13 cellular contexts compared by ENCODE assay signal in genomic region chr12:131869871-131870418, GRCh38. TPM values are rescaled to one million over a fixed set of nuclear protein-coding genes. Genes with fewer than 3 reads are reported as not detected.
DNase-seq lines count a peak whose midpoint lies in the region; ATAC-seq, FAIRE-seq and TF ChIP-seq lines count a peak whose summit lies in the region.
"Had no signal": no experiment of that assay in that cellular context is flagged by ENCODE, and none has a peak within 500 bp of the region (broad histone marks: within the 10 kb centered on the region; RNA-seq: fewer than 3 reads in every experiment).

No MANE protein-coding gene starts in this region.

- H3K27me3 Mint-ChIP-seq in activated CD4-positive, alpha-beta T cell treated with anti-CD3 and anti-CD28 coated beads for 36 hours, result no peaks in the 10 kb centered on the region
- H3K27me3 Mint-ChIP-seq: B cell had no signal

- POLR2A ChIA-PET in A549 (lab: Yijun Ruan, JAX), result interaction anchor here (0.9 kb wide), 1 partner anchor 60 kb away, joined by 7 read pairs; the partner anchor contains the start of gene PUS1
- POLR2A ChIA-PET in HEK293 (lab: Yijun Ruan, JAX), result interaction anchor here (0.7 to 0.9 kb wide), 2 partner anchors 42 to 60 kb away, joined by 3 read pairs; no protein-coding TSS in a partner anchor
- POLR2A ChIA-PET in activated CD4-positive, alpha-beta T cell treated with anti-CD3 and anti-CD28 coated beads for 36 hours (lab: Charles Lee), result no interaction called here

- DNase-seq in A549 (ENCODE audit: low read depth in 1 of 2, low spot score in 1 of 2) (peak; percentile 87 to 89), SW480 (ENCODE audit: low spot score) (peak; percentile 90), foreskin keratinocyte (peak in 1 of 2 donors; percentile 67), medulla oblongata (ENCODE audit: extremely low spot score) (no peak)
- no peak for DNase-seq in activated CD4-positive, alpha-beta T cell treated with anti-CD3 and anti-CD28 coated beads for 36 hours
- DNase-seq: activated CD4-positive, alpha-beta T cell treated with anti-CD3 and anti-CD28 coated beads, Interleukin-2, amount 50 U/mL, for 1 hour; midbrain; stimulated activated CD4-positive, alpha-beta T cell treated with anti-CD3 and anti-CD28 coated beads, Interleukin-12 subunit alpha, Interleukin-12 subunit beta, amount 100 ng/mL, for 4 hours; stimulated activated naive CD4-positive, alpha-beta T cell treated with Interleukin-2 at 50 U/mL for 16 hours had no signal

- no peaks in the 10 kb centered on the region for H3K27me3 ChIP-seq in foreskin keratinocyte

- H3K36me3 Mint-ChIP-seq in activated CD4-positive, alpha-beta T cell treated with anti-CD3 and anti-CD28 coated beads for 36 hours (ENCODE audit: low read depth), result no peaks in the 10 kb centered on the region

- no peak; a peak in 2 of 5 replicates for TF ChIP-seq EP300 in A549 (IDR thresholded peaks at IDR 0.05)

- peak overlapping the region; percentile 26 for H3K4me2 ChIP-seq in A549

- H3K9me3 ChIP-seq in A549 (no peaks in the 10 kb centered on the region), HEK293 (ENCODE audit: control insufficient read depth, insufficient read depth, low read depth, low read length) (no peaks in the 10 kb centered on the region)

- no peak overlapping the region for H3K4me3 Mint-ChIP-seq in activated CD4-positive, alpha-beta T cell treated with anti-CD3 and anti-CD28 coated beads for 36 hours
- H3K4me3 Mint-ChIP-seq: B cell had no signal

- H3K36me3 ChIP-seq in HEK293 (ENCODE audit: control insufficient read depth in 2 of 2, insufficient read depth in 1 of 2, low read length in 2 of 2), result no peaks in the 10 kb centered on the region

- 32% methylated on average over 16 of the region's 16 CpGs for WGBS in A549 (ENCODE audit: missing lambda C conversion rate)

- H3K4me1 ChIP-seq in A549 (peaks cover 44% of the 10 kb centered on the region), HEK293 (ENCODE audit: control insufficient read depth, insufficient read depth, low read length) (no peaks in the 10 kb centered on the region), foreskin keratinocyte (peaks cover 10% of the 10 kb centered on the region)

- TF ChIP-seq POLR2A in A549 (IDR thresholded peaks at IDR 0.05; ENCODE audit: low read length), result no peak

- no peaks in the 10 kb centered on the region for H3K4me1 Mint-ChIP-seq in activated CD4-positive, alpha-beta T cell treated with anti-CD3 and anti-CD28 coated beads for 36 hours
- H3K4me1 Mint-ChIP-seq: B cell had no signal

- H3K27ac ChIP-seq in A549, result peak overlapping the region; percentile 83 to 96
- H3K27ac ChIP-seq in HEK293 (ENCODE audit: extremely low read depth, low read depth, low read length), result no peak overlapping the region
- no peak overlapping the region for H3K27ac ChIP-seq in foreskin keratinocyte

- intact Hi-C loops in activated CD4-positive, alpha-beta T cell treated with anti-CD3 and anti-CD28 coated beads for 36 hours (cut with DNase I, micrococcal nuclease), result no loop called here

- CTCF ChIA-PET in A549 (lab: Yijun Ruan, JAX), result interaction anchor here (0.6 to 1.3 kb wide), 3 partner anchors 14 to 44 kb away, joined by 3 to 4 read pairs (median 4); no protein-coding TSS in a partner anchor
- CTCF ChIA-PET in HEK293 (lab: Yijun Ruan, JAX), result interaction anchor here (1.3 kb wide), 1 partner anchor 13 kb away, joined by 5 read pairs; no protein-coding TSS in a partner anchor
- CTCF ChIA-PET in activated CD4-positive, alpha-beta T cell treated with anti-CD3 and anti-CD28 coated beads for 36 hours (lab: Charles Lee), result no interaction called here

- H3K4me3 ChIP-seq in A549 (no peak overlapping the region), HEK293 (ENCODE audit: low read depth, low read length) (no peak overlapping the region)

- no peak overlapping the region for H3K27ac Mint-ChIP-seq in activated CD4-positive, alpha-beta T cell treated with anti-CD3 and anti-CD28 coated beads for 36 hours
- H3K27ac Mint-ChIP-seq: B cell had no signal

- TF ChIP-seq CTCF in A549 (IDR thresholded peaks at IDR 0.05), result no peak
- TF ChIP-seq CTCF in HEK293 (tag by site-specific recombination; IDR thresholded peaks at IDR 0.05), result no peak
- TF ChIP-seq CTCF in foreskin keratinocyte (conservative IDR thresholded peaks at IDR 0.05), result no peak

- no peak for FAIRE-seq in A549 (lab: Jason Lieb, UNC)

- no peak for TF ChIP-seq RAD21 in A549 (conservative IDR thresholded peaks at IDR 0.05 in 1 of 2, IDR thresholded peaks at IDR 0.05 in 1 of 2)

- ATAC-seq in A549 (peak; percentile 32 to 63; a peak in 3 of 6 replicates), foreskin keratinocyte (peak; percentile 45), HG03378 (IDR thresholded peaks at IDR 0.05; ENCODE audit: unreplicated experiment) (no peak), GM18861 (IDR thresholded peaks at IDR 0.05; ENCODE audit: unreplicated experiment) (no peak)
- no peak for ATAC-seq in activated CD4-positive, alpha-beta T cell treated with anti-CD3 and anti-CD28 coated beads for 36 hours

- peaks cover 7% of the 10 kb centered on the region for H3K9me3 Mint-ChIP-seq in activated CD4-positive, alpha-beta T cell treated with anti-CD3 and anti-CD28 coated beads for 36 hours (ENCODE audit: low read depth)

TF ChIP-seq in A549, 52 proteins besides CTCF, POLR2A, EP300 and RAD21 (continues in another document):
- TF ChIP-seq ATOH8 (CRISPR knock-in tag; IDR thresholded peaks at IDR 0.05; ENCODE audit: low read depth) (no peak), HEYL (CRISPR knock-in tag; IDR thresholded peaks at IDR 0.05) (peak; percentile 76; the same call in 1 of the 2 replicates), FOSB (CRISPR knock-in tag; IDR thresholded peaks at IDR 0.05) (0 out of 2 replicates have a peak, but pooled peaks have one; percentile 46), EHF (CRISPR knock-in tag; IDR thresholded peaks at IDR 0.05) (0 out of 2 replicates have a peak, but pooled peaks have one; percentile 66), JUNB (IDR thresholded peaks at IDR 0.05) (peak; percentile 47), FOSL2 (IDR thresholded peaks at IDR 0.05) (0 out of 2 replicates have a peak, but pooled peaks have one; percentile 19), FOSL2 (CRISPR knock-in tag; IDR thresholded peaks at IDR 0.05) (peak; percentile 77), PHF8 (IDR thresholded peaks at IDR 0.05; ENCODE audit: borderline replicate concordance, low read depth) (no peak)

TF ChIP-seq in HEK293, 187 proteins besides CTCF, POLR2A, EP300 and RAD21 (continues in another document):
- no peak for TF ChIP-seq ZNF624 (tag by site-specific recombination; IDR thresholded peaks at IDR 0.05)
- TF ChIP-seq, protein P1, sequence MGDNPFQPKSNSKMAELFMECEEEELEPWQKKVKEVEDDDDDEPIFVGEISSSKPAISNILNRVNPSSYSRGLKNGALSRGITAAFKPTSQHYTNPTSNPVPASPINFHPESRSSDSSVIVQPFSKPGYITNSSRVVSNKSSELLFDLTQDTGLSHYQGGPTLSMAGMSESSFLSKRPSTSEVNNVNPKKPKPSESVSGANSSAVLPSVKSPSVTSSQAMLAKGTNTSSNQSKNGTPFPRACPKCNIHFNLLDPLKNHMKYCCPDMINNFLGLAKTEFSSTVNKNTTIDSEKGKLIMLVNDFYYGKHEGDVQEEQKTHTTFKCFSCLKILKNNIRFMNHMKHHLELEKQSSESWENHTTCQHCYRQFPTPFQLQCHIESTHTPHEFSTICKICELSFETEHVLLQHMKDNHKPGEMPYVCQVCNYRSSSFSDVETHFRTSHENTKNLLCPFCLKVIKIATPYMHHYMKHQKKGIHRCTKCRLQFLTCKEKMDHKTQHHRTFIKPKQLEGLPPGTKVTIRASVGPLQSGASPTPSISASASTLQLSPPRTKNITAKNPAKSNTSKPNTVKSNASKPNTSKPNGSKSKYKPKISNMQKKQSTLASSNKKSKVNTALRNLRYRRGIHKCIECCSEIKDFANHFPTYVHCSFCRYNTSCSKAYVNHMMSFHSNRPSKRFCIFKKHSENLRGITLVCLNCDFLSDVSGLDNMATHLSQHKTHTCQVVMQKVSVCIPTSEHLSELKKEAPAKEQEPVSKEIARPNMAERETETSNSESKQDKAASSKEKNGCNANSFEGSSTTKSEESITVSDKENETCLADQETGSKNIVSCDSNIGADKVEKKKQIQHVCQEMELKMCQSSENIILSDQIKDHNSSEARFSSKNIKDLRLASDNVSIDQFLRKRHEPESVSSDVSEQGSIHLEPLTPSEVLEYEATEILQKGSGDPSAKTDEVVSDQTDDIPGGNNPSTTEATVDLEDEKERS (tag by site-specific recombination; IDR thresholded peaks at IDR 0.05), result no peak
- 0 out of 2 replicates have a peak, but pooled peaks have one; percentile 63 for TF ChIP-seq KLF16 (tag by site-specific recombination; IDR thresholded peaks at IDR 0.05)

RNA-seq across cellular contexts. Expression of gene ULK1, which starts 24.5 kb away (rescaled TPM):
- polyA plus RNA-seq in A549 (2011; rRNA removed), result 15.1 and 18.4 TPM in 2 replicates
- 43.7 and 65.4 TPM in 2 replicates for polyA plus RNA-seq in A549 (2012; cell fraction: cytosol; rRNA removed)
- polyA plus RNA-seq in A549 (2012; cell fraction: nucleus; rRNA removed), result 271 and 363 TPM in 2 replicates
- 37.7 to 49.2 TPM (median 46.2 TPM) in 3 replicates for polyA plus RNA-seq in A549 (2017; fragmentation: RNase III; extraction: RNeasy Plus Mini Kit Qiagen cat#74134 plus additional on column Dnase treatment)
- 13.4 and 13.5 TPM in 2 replicates for polyA minus RNA-seq in A549 (2011; rRNA and poly(A)+ RNA removed)
- 5.4 and 7.0 TPM in 2 replicates for total RNA-seq in foreskin keratinocyte
- polyA plus RNA-seq in foreskin keratinocyte, result 4.5 and 6.0 TPM in 2 replicates
- 10 to 100 TPM; 12.9 to 14.4 TPM for total RNA-seq in activated CD4-positive, alpha-beta T cell treated with anti-CD3 and anti-CD28 coated beads for 36 hours

RNA-seq across cellular contexts. Expression of gene MMP17, which starts 41.8 kb away (rescaled TPM):
- 6.2 and 9.1 TPM in 2 replicates for polyA plus RNA-seq in A549 (2011; rRNA removed)
- 19.6 and 30.3 TPM in 2 replicates for polyA plus RNA-seq in A549 (2012; cell fraction: cytosol; rRNA removed)
- polyA plus RNA-seq in A549 (2012; cell fraction: nucleus; rRNA removed), result 44.1 and 63.4 TPM in 2 replicates
- polyA plus RNA-seq in A549 (2017; fragmentation: RNase III; extraction: RNeasy Plus Mini Kit Qiagen cat#74134 plus additional on column Dnase treatment), result 7.2 to 8.7 TPM (median 7.9 TPM) in 3 replicates
- polyA minus RNA-seq in A549 (2011; rRNA and poly(A)+ RNA removed), result 3.6 and 3.7 TPM in 2 replicates
- 20.1 and 39.2 TPM in 2 replicates for total RNA-seq in foreskin keratinocyte
- 25.1 and 50.0 TPM in 2 replicates for polyA plus RNA-seq in foreskin keratinocyte
- not detected for total RNA-seq in activated CD4-positive, alpha-beta T cell treated with anti-CD3 and anti-CD28 coated beads for 36 hours

RNA-seq across cellular contexts. Expression of gene PUS1, which starts 59.1 kb away (rescaled TPM):
- polyA plus RNA-seq in A549 (2011; rRNA removed) (47.9 and 62.8 TPM in 2 replicates), A549 (2017; fragmentation: RNase III; extraction: RNeasy Plus Mini Kit Qiagen cat#74134 plus additional on column Dnase treatment) (50.3 to 55.0 TPM (median 51.1 TPM) in 3 replicates), foreskin keratinocyte (46.8 and 47.4 TPM in 2 replicates)
- polyA plus RNA-seq in A549 (2012; cell fraction: cytosol; rRNA removed), result 173 and 184 TPM in 2 replicates
- 253 and 289 TPM in 2 replicates for polyA plus RNA-seq in A549 (2012; cell fraction: nucleus; rRNA removed)
- 50.5 and 54.5 TPM in 2 replicates for polyA minus RNA-seq in A549 (2011; rRNA and poly(A)+ RNA removed)
- total RNA-seq in foreskin keratinocyte, result 26.4 and 31.8 TPM in 2 replicates
- total RNA-seq in activated CD4-positive, alpha-beta T cell treated with anti-CD3 and anti-CD28 coated beads for 36 hours, result 10 to 100 TPM; 37.8 to 56.5 TPM

Comparison
In these comparisons a context has a peak if more than half of its experiments do, and no peak if none do; other contexts are left out.
1. ATAC-seq: peak in A549 (2 of 2) and foreskin keratinocyte (single experiment); none in HG03378 (single experiment), GM18861 (single experiment) and activated CD4-positive, alpha-beta T cell treated with anti-CD3 and anti-CD28 coated beads for 36 hours (single experiment).
2. DNase-seq: peak in A549 (2 of 2) and SW480 (single experiment); none in medulla oblongata (single experiment) and activated CD4-positive, alpha-beta T cell treated with anti-CD3 and anti-CD28 coated beads for 36 hours (single experiment).
3. H3K27ac ChIP-seq: peak in A549 (2 of 2); none in HEK293 (single experiment) and foreskin keratinocyte (single experiment).
4. RNA of gene MMP17, which starts 41.8 kb away (total RNA-seq): 20.1 to 39.2 TPM in foreskin keratinocyte; not detected in activated CD4-positive, alpha-beta T cell treated with anti-CD3 and anti-CD28 coated beads for 36 hours; every median in the first group is over 10 times any median in the second.